Comparison of ENCODE assay signal across 8 cellular contexts in the genomic region with DNA sequence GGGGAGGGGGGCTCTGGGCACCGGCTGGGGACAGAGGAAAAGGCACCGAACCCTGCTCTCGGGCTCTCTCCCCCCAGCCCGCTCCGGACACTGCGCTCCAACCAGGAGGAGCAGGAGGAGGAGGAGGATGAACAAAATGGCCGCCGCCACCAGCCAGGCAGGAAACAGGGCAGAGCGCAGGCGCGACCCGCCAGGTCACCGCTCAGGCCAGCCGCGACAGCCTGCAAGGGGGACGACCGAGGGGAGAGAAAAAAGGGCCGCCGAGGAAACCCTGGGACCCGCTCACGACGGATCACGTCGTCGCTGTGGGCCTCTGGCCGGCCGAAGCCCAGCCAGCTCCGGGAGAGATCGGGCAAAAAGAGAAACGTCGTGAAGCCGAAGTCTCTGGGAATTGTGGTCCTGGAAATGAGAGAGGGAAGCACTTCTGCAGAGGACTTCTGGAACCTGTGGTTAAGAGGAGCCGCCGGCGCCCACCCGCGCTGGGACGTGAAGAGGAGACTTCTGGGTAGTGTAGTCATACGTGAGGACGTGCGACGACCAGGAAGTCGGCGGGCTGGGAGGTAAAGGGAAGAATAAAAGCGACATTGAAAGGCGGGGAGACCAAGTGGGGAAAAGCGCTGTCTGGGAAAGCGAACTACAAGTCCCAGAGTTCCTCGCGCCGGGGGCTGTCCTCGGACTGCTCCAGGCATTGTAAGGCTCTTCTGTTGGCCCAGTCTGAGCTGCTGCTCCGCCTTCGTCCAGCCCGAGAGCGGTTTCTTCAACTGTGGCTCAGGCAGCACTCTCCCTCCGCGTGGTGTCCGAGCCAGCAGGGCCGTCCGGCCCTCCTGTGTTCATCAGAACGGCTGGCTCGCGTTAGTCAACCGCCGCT. TPM values are rescaled to one million over a fixed set of nuclear protein-coding genes. Genes with fewer than 3 reads are reported as not detected.
DNase-seq lines count a peak whose midpoint lies in the region; ATAC-seq lines count a peak whose summit lies in the region.

A gene with protein sequence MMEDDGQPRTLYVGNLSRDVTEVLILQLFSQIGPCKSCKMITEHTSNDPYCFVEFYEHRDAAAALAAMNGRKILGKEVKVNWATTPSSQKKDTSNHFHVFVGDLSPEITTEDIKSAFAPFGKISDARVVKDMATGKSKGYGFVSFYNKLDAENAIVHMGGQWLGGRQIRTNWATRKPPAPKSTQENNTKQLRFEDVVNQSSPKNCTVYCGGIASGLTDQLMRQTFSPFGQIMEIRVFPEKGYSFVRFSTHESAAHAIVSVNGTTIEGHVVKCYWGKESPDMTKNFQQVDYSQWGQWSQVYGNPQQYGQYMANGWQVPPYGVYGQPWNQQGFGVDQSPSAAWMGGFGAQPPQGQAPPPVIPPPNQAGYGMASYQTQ (minus strand): TSS at position 428 of the 868 bp plus-strand sequence. CDS start 499 bp downstream, outside the sequence.

- H3K27me3 ChIP-seq in rectal smooth muscle tissue (ENCODE audit: control insufficient read depth, insufficient read depth, low read length) (no peaks in the 10 kb centered on the region), aorta (ENCODE audit: control insufficient read depth in 1 of 2, insufficient read depth in 2 of 2, low read length in 1 of 2) (no peaks in the 10 kb centered on the region)

- H3K36me3 ChIP-seq in rectal smooth muscle tissue (ENCODE audit: control insufficient read depth, insufficient read depth, low read length) (no peaks in the 10 kb centered on the region), aorta (ENCODE audit: control insufficient read depth in 1 of 2, insufficient read depth in 2 of 2, low read length in 1 of 2) (no peaks in the 10 kb centered on the region)

- DNase-seq in NCI-H2081 (lab: John Stamatoyannopoulos, UW) (peak; percentile 97 to 98), T1000 (lab: John Stamatoyannopoulos, UW) (peak; percentile 96), astrocyte of the hippocampus (ENCODE audit: low read depth, low spot score) (peak; percentile 100), hepatic stellate cell (ENCODE audit: low spot score) (peak; percentile 93), aorta (peak; percentile 99)

- ATAC-seq in GM18508 (IDR thresholded peaks at IDR 0.05; ENCODE audit: insufficient read depth, unreplicated experiment) (peak; percentile 73), HG03025 (IDR thresholded peaks at IDR 0.05; ENCODE audit: low FRiP score, unreplicated experiment) (peak; percentile 86), aorta (ENCODE audit: low FRiP score) (peak; percentile 98)

- H3K9ac ChIP-seq in rectal smooth muscle tissue (ENCODE audit: low read length): peak within 1 kb of the TSS; percentile 91

- H3K4me1 ChIP-seq in rectal smooth muscle tissue (ENCODE audit: control insufficient read depth, insufficient read depth, low read length) (peaks cover 21% of the 10 kb centered on the region), aorta (ENCODE audit: control insufficient read depth in 1 of 2, insufficient read depth in 2 of 2, low read length in 2 of 2) (peaks cover 2 to 8% of the 10 kb centered on the region in 2 donors)

- intact Hi-C loops in aorta (cut with DNase I): loop anchor here in 1 of 2 donors (5.0 kb wide), 1 partner anchor 56 kb away; a partner anchor contains a TSS

- H3K4me3 ChIP-seq in rectal smooth muscle tissue (ENCODE audit: low read length) (peak within 1 kb of the TSS; percentile 90), aorta (ENCODE audit: low read length in 2 of 2) (peak within 1 kb of the TSS; percentile 72 to 92)

- 0% methylated on average over 66 of the region's 66 CpGs for WGBS in aorta, 2 donors

- H3K9me3 ChIP-seq in aorta (ENCODE audit: control insufficient read depth, low read length): no peaks in the 10 kb centered on the region

- H3K27ac ChIP-seq in rectal smooth muscle tissue (ENCODE audit: low read depth, low read length) (peak within 1 kb of the TSS; percentile 94), aorta (ENCODE audit: low read depth in 1 of 2, low read length in 2 of 2) (peak within 1 kb of the TSS; percentile 45 to 99)

RNA-seq across cellular contexts. Expression of the gene that starts here (rescaled TPM):
- 100 to 1,000 TPM in 1 of 2 donors, 10 to 100 TPM in 1; 91.4 to 123 TPM for total RNA-seq in aorta
- 10 to 100 TPM; 29.2 to 74.6 TPM for polyA plus RNA-seq in aorta

Comparison
In these comparisons a context has a peak if more than half of its experiments do, and no peak if none do; other contexts are left out.
1. Peak in every context shown above with its lines: DNase-seq, ATAC-seq, H3K4me3 ChIP-seq and H3K27ac ChIP-seq.